ENCODE assay signal across 8 cellular contexts in the genomic region with DNA sequence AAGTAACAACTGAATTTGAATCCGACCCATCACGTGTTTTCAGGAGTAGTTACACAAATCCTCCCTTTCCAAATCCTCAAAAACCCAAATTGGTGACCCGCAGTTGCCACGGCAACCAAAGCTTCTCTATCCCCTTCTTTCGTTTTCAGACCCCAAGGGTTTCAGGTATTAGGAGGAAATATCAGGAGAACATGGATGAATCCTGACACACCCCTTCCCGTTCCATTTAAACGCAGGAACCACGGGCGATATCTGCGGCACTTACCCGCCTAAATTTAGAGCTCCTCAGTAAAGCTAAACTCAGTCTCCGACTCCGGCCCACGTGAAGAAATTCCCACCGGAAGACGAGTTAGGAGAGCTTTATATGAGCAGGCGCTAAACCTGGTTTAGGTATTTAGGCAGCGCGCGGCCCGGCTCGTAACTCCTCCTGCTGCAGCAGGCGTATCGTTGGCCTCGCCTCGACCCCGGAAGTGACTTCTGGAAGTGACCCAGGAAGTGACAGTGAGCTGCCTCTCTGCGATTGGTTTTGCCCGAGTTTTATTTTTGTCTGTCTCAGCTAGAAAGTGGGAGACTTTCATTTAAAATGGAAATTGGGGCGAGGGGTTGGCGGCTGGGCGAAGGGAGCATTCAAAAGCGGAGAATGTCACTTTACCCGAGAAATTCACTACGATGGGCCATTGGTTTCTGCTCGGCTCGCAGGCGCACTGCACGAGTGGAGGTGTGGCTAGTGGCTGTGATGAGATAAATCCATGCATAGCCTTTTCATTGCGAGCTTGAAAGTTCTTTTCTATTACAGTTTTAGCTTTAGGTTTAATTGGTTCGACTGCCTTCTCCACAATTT. TPM values are rescaled to one million over a fixed set of nuclear protein-coding genes. Genes with fewer than 3 reads are reported as not detected.
DNase-seq lines count a peak whose midpoint lies in the region; TF ChIP-seq lines count a peak whose summit lies in the region.

A gene (minus strand): TSS at position 472 of the 841 bp plus-strand sequence.

- peak within 1 kb of the TSS; percentile 86 for H3K4me2 ChIP-seq in mesendoderm (ENCODE audit: low read length)

- H3K36me3 ChIP-seq in NT2/D1 (ENCODE audit: insufficient read depth, insufficient read length, low read length) (peaks cover 30% of the 10 kb centered on the region), endodermal cell (ENCODE audit: control insufficient read depth, insufficient read depth, low read length) (peaks cover 17% of the 10 kb centered on the region), mesendoderm (ENCODE audit: control insufficient read depth, insufficient read depth, low read length) (no peaks in the 10 kb centered on the region)

- H2AK5ac ChIP-seq in mesendoderm (ENCODE audit: low read length), result no peak within 1 kb of the TSS

- H3K23ac ChIP-seq in mesendoderm (ENCODE audit: low read length), result no peak within 1 kb of the TSS

- H3K4ac ChIP-seq in mesendoderm (ENCODE audit: low read depth, low read length), result peak within 1 kb of the TSS; percentile 88

- peaks cover 5% of the 10 kb centered on the region for H3K9me3 Mint-ChIP-seq in endodermal cell

- peaks cover 20% of the 10 kb centered on the region for H3K36me3 Mint-ChIP-seq in endodermal cell (ENCODE audit: low read depth)

- H3K79me1 ChIP-seq in mesendoderm (ENCODE audit: low read length), result peaks cover 6% of the 10 kb centered on the region

- H4K5ac ChIP-seq in mesendoderm (ENCODE audit: low read length), result peak within 1 kb of the TSS; percentile 64

- H2BK5ac ChIP-seq in mesendoderm (ENCODE audit: low read length), result no peak within 1 kb of the TSS

- H3K4me1 Mint-ChIP-seq in endodermal cell, result peaks cover 27% of the 10 kb centered on the region

- peak within 1 kb of the TSS; percentile 90 for H3K18ac ChIP-seq in mesendoderm (ENCODE audit: low read length)

- H3K4me3 Mint-ChIP-seq in endodermal cell, result peak within 1 kb of the TSS; percentile 89

- no peaks in the 10 kb centered on the region for H3K4me1 ChIP-seq in NT2/D1 (ENCODE audit: insufficient read depth, insufficient read length)
- peaks cover 3% of the 10 kb centered on the region for H3K4me1 ChIP-seq in endodermal cell (ENCODE audit: control insufficient read depth, insufficient read depth, low read length)
- H3K4me1 ChIP-seq in mesendoderm (ENCODE audit: control insufficient read depth, low read depth, low read length), result no peaks in the 10 kb centered on the region

- DNase-seq in COR-L47 (lab: John Stamatoyannopoulos, UW) (peak; percentile 80), GM20000 (ENCODE audit: low spot score) (peak; percentile 86), HS-5 (ENCODE audit: low read depth) (peak; percentile 49), NT2/D1 (ENCODE audit: low read depth, low spot score) (peak; percentile 78), endodermal cell (peak; percentile 94), mesendoderm (peak; percentile 95)
- DNase-seq in activated CD8-positive, alpha-beta memory T cell treated with anti-CD3 and anti-CD28 coated beads for 48 hours (ENCODE audit: low read depth in 2 of 3, low spot score in 2 of 3), result peak; percentile 53 to 59 (median 54)
- DNase-seq in stimulated activated CD8-positive, alpha-beta memory T cell treated with anti-CD3 and anti-CD28 coated beads, Interleukin-15, amount 100 ng/mL, for 1 hour (ENCODE audit: low read depth), result peak; percentile 73

- H2BK120ac ChIP-seq in mesendoderm (ENCODE audit: low read depth, low read length), result peak within 1 kb of the TSS; percentile 40

- peak within 1 kb of the TSS; percentile 95 for H3K27ac Mint-ChIP-seq in endodermal cell

- 0% methylated on average over 25 to 41 of the region's 41 CpGs for WGBS in endodermal cell (ENCODE audit: insufficient coverage in 1 of 2, insufficient read length in 1 of 2), 2 experiments
- WGBS in mesendoderm (ENCODE audit: extremely low coverage, insufficient coverage, low lambda C conversion rate), result no CpG with 5 or more reads among the region's 41 CpGs

- no peak within 1 kb of the TSS for H3K27ac ChIP-seq in endodermal cell (ENCODE audit: low read depth, low read length)
- peak within 1 kb of the TSS; percentile 58 for H3K27ac ChIP-seq in mesendoderm (ENCODE audit: low read depth, low read length)

- peaks cover 11% of the 10 kb centered on the region for H3K79me2 ChIP-seq in mesendoderm (ENCODE audit: control insufficient read depth, insufficient read depth, low read length)

- no peak within 1 kb of the TSS for H2BK15ac ChIP-seq in mesendoderm (replicated peaks; ENCODE audit: low read depth)

- TF ChIP-seq CTCF in GM20000 (IDR thresholded peaks at IDR 0.05; ENCODE audit: extremely low read depth, missing control alignments), result no peak
- no peak for TF ChIP-seq CTCF in endodermal cell (conservative IDR thresholded peaks at IDR 0.05)

- H3K4me3 ChIP-seq in NT2/D1 (ENCODE audit: insufficient read length, low read depth) (peak within 1 kb of the TSS; percentile 73), endodermal cell (ENCODE audit: low read length) (peak within 1 kb of the TSS; percentile 91), mesendoderm (ENCODE audit: low read length) (peak within 1 kb of the TSS; percentile 87)

- peak within 1 kb of the TSS; percentile 94 for H4K8ac ChIP-seq in mesendoderm (ENCODE audit: low read depth, low read length)

- peak within 1 kb of the TSS; percentile 91 for H3K56ac ChIP-seq in mesendoderm (ENCODE audit: low read length)

- H3K9me3 ChIP-seq in NT2/D1 (ENCODE audit: insufficient read depth, low read length) (no peaks in the 10 kb centered on the region; the same call in none of the 2 replicates), endodermal cell (ENCODE audit: control insufficient read depth, low read length) (peaks cover 4% of the 10 kb centered on the region)

- peaks cover 8% of the 10 kb centered on the region for H3K27me3 Mint-ChIP-seq in endodermal cell (ENCODE audit: insufficient read depth)

- H3K27me3 ChIP-seq in NT2/D1 (ENCODE audit: insufficient read depth, insufficient read length), result no peaks in the 10 kb centered on the region
- H3K27me3 ChIP-seq in endodermal cell (ENCODE audit: control insufficient read depth, insufficient read depth, low read length, poor library complexity, severe bottlenecking), result peaks cover 23% of the 10 kb centered on the region
- no peaks in the 10 kb centered on the region for H3K27me3 ChIP-seq in mesendoderm (ENCODE audit: insufficient read depth, low read length, poor library complexity)

- peak within 1 kb of the TSS; percentile 88 for H3K9ac ChIP-seq in NT2/D1 (ENCODE audit: insufficient read length, low read depth)
- H3K9ac ChIP-seq in endodermal cell (ENCODE audit: extremely low read depth, low read length, poor library complexity, severe bottlenecking), result peak within 1 kb of the TSS; percentile 73
- H3K9ac ChIP-seq in mesendoderm (ENCODE audit: low read length), result peak within 1 kb of the TSS; percentile 77

RNA-seq across cellular contexts. Expression of the gene that starts here (rescaled TPM):
- 10 to 100 TPM; 16.2 to 24.9 TPM for total RNA-seq in endodermal cell
- 22.9 TPM for polyA plus RNA-seq in endodermal cell (2013, experiment 1 of 2)
- 20.2 TPM for polyA plus RNA-seq in endodermal cell (2013, experiment 2 of 2)
- 8.5 TPM for polyA plus RNA-seq in mesendoderm (2013, experiment 1 of 2)
- 8.8 TPM for polyA plus RNA-seq in mesendoderm (2013, experiment 2 of 2)
